Comparison of ENCODE assay signal across 8 cellular contexts in genomic region chr17:28725660-28726395, GRCh38. TPM values are rescaled to one million over a fixed set of nuclear protein-coding genes. Genes with fewer than 3 reads are reported as not detected.
A peak's percentile ranks its signal among the peaks of the same experiment; 100 is the strongest.
DNase-seq lines count a peak whose midpoint lies in the region; ATAC-seq and TF ChIP-seq lines count a peak whose summit lies in the region.

Gene TLCD1, minus strand, starts transcription at chr17:28726233. Its CDS starts 136 bp downstream, at chr17:28726097.

- H3K27me3 ChIP-seq in Panc1 (ENCODE audit: control insufficient read depth, insufficient read depth, low read length) (no peaks in the 10 kb centered on the region), gastroesophageal sphincter (no peaks in the 10 kb centered on the region), ovary (no peaks in the 10 kb centered on the region)

- peaks cover 78% of the 10 kb centered on the region for H3K4me1 Mint-ChIP-seq in activated naive CD4-positive, alpha-beta T cell treated with anti-CD3 and anti-CD28 coated beads, Interleukin-2, amount 10 ng/mL, durations not matched to agents 7 days and 5 days

- peak within 1 kb of the TSS; percentile 94 for H3K4me3 Mint-ChIP-seq in activated naive CD4-positive, alpha-beta T cell treated with anti-CD3 and anti-CD28 coated beads, Interleukin-2, amount 10 ng/mL, durations not matched to agents 7 days and 5 days

- BruUV-seq in Panc1 (replicated peaks; lab: Mats Ljungman, UMichigan) = no TSS peak

- no CpG with 5 or more reads among the region's 66 CpGs for WGBS in gastroesophageal sphincter (ENCODE audit: low coverage in 1 of 2), 2 donors
- 0 to 2% (median 1%) methylated on average over 35 to 66 of the region's 66 CpGs for WGBS in ovary, 3 donors

- H3K27ac ChIP-seq in Panc1 (ENCODE audit: low read length) = peak within 1 kb of the TSS; percentile 99
- peak within 1 kb of the TSS in 3 of 4 donors; percentile 95 to 100 (median 97) for H3K27ac ChIP-seq in gastroesophageal sphincter
- H3K27ac ChIP-seq in ovary = peak within 1 kb of the TSS; percentile 47 to 95

- peak; percentile 54 for DNase-seq in SKM-1 treated with dmso at 0.1 percent for 144 hours (lab: John Stamatoyannopoulos, UW; ENCODE audit: unreplicated experiment)
- no peak for DNase-seq in SKM-1 (lab: John Stamatoyannopoulos, UW; ENCODE audit: unreplicated experiment)
- peak; percentile 76 for DNase-seq in KBM-7
- no peak for DNase-seq in Panc1 (ENCODE audit: low read depth, low spot score)
- peak; percentile 77 for DNase-seq in activated naive CD4-positive, alpha-beta T cell treated with anti-CD3 and anti-CD28 coated beads, Interleukin-2, amount 10 ng/mL, durations not matched to agents 7 days and 5 days
- peak; percentile 53 to 74 (median 67) for DNase-seq in ovary
- no peak for DNase-seq in mucosa of gallbladder (ENCODE audit: low spot score)

- no peaks in the 10 kb centered on the region for H3K27me3 Mint-ChIP-seq in activated naive CD4-positive, alpha-beta T cell treated with anti-CD3 and anti-CD28 coated beads, Interleukin-2, amount 10 ng/mL, durations not matched to agents 7 days and 5 days

- TF ChIP-seq POLR2A in gastroesophageal sphincter (IDR thresholded peaks at IDR 0.05) (peak in 1 of 2 donors; percentile 9), ovary (IDR thresholded peaks at IDR 0.05) (no peak)

- TF ChIP-seq EP300 in gastroesophageal sphincter (IDR thresholded peaks at IDR 0.05) (no peak), ovary (IDR thresholded peaks at IDR 0.05) (no peak)

- peaks cover 41% of the 10 kb centered on the region for H3K36me3 Mint-ChIP-seq in activated naive CD4-positive, alpha-beta T cell treated with anti-CD3 and anti-CD28 coated beads, Interleukin-2, amount 10 ng/mL, durations not matched to agents 7 days and 5 days

- H3K27ac Mint-ChIP-seq in activated naive CD4-positive, alpha-beta T cell treated with anti-CD3 and anti-CD28 coated beads, Interleukin-2, amount 10 ng/mL, durations not matched to agents 7 days and 5 days = peak within 1 kb of the TSS; percentile 100

- TF ChIP-seq CTCF in Panc1 (IDR thresholded peaks at IDR 0.05) (no peak), gastroesophageal sphincter (IDR thresholded peaks at IDR 0.05) (no peak), ovary (IDR thresholded peaks at IDR 0.05) (no peak)

- H3K4me3 ChIP-seq in Panc1 (ENCODE audit: low read depth in 2 of 2, low read length in 2 of 2) (peak within 1 kb of the TSS; percentile 69 to 96), gastroesophageal sphincter (peak within 1 kb of the TSS; percentile 47 to 79), ovary (peak within 1 kb of the TSS; percentile 86)

- H3K9me3 Mint-ChIP-seq in activated naive CD4-positive, alpha-beta T cell treated with anti-CD3 and anti-CD28 coated beads, Interleukin-2, amount 10 ng/mL, durations not matched to agents 7 days and 5 days = no peaks in the 10 kb centered on the region

- POLR2A ChIA-PET in Panc1 (lab: Charles Lee) = interaction anchor here (0.6 to 2.3 kb wide), 4 partner anchors 20 to 153 kb away, joined by 3 to 25 read pairs (median 7); no protein-coding TSS in a partner anchor

- CTCF ChIA-PET in Panc1 (lab: Charles Lee) = interaction anchor here (0.6 to 3.7 kb wide), 11 partner anchors 14 to 228 kb away, joined by 3 to 123 read pairs (median 8); partner anchors contain the start of genes DHRS13 and TRAF4
- CTCF ChIA-PET in activated naive CD4-positive, alpha-beta T cell treated with anti-CD3 and anti-CD28 coated beads, Interleukin-2, amount 10 ng/mL, durations not matched to agents 7 days and 5 days (lab: Charles Lee) = interaction anchor here (0.7 to 17.3 kb wide), 24 partner anchors 9 to 424 kb away, joined by 3 to 415 read pairs (median 6); partner anchors contain the start of genes BLTP2, DHRS13, FAM222B and FLOT2

- in situ Hi-C loops in KBM-7 (cut with MboI; ENCODE audit: low pct_unique_long_range_greater_than_20kb, low sequenced_read_pairs) = loop anchor here (25.0 kb wide), 1 partner anchor 386 kb away; no protein-coding TSS in a partner anchor
- in situ Hi-C loops in Panc1 (cut with HindIII; ENCODE audit: low pct_unique_long_range_greater_than_20kb, low sequenced_read_pairs) = no loop called here

- peak; percentile 55 for ATAC-seq in Panc1
- peak; percentile 44 for ATAC-seq in gastroesophageal sphincter

- intact Hi-C loops in Panc1 (cut with micrococcal nuclease; ENCODE audit: unreplicated experiment) (loop anchor here (5.0 to 10.0 kb wide), 2 partner anchors 179 to 226 kb away; partner anchors contain the start of genes DHRS13 and PHF12), ovary (cut with DNase I) (loop anchor here in 2 of 4 donors (2.0 to 10.0 kb wide), 2 partner anchors 25 to 169 kb away; partner anchors contain the start of gene FLOT2 (in 1 of the 2))

- H3K36me3 ChIP-seq in Panc1 (ENCODE audit: control insufficient read depth, insufficient read depth, low read length) (peaks cover 25% of the 10 kb centered on the region), gastroesophageal sphincter (peaks cover 0 to 39% of the 10 kb centered on the region in 2 donors), ovary (no peaks in the 10 kb centered on the region)

- H3K4me1 ChIP-seq in Panc1 (ENCODE audit: control insufficient read depth, insufficient read depth, low read length) = peaks cover 41% of the 10 kb centered on the region
- H3K4me1 ChIP-seq in gastroesophageal sphincter = peaks cover 3 to 70% (median 31%) of the 10 kb centered on the region in 3 donors
- H3K4me1 ChIP-seq in ovary (ENCODE audit: insufficient read depth) = peaks cover 10% of the 10 kb centered on the region

- no peaks in the 10 kb centered on the region for H3K9me3 ChIP-seq in Panc1 (ENCODE audit: control insufficient read depth, insufficient read depth, low read depth, low read length)
- no peaks in the 10 kb centered on the region for H3K9me3 ChIP-seq in gastroesophageal sphincter
- no peaks in the 10 kb centered on the region for H3K9me3 ChIP-seq in ovary

RNA-seq across cellular contexts. Expression of gene TLCD1, which starts in this region (rescaled TPM):
- total RNA-seq in Panc1 (2021; ENCODE audit: unreplicated experiment) = 55.7 TPM
- 52.2 TPM for polyA plus RNA-seq in Panc1 (2012; ENCODE audit: insufficient read length)
- total RNA-seq in gastroesophageal sphincter = 1 to 10 TPM in 2 of 4 donors, not detected in 2; 1.1 to 2.8 TPM
- 1 to 10 TPM in 6 of 7 donors, not detected in 1; 1.3 to 7.0 (median 1.6) TPM for total RNA-seq in ovary
- polyA plus RNA-seq in ovary = 1 to 10 TPM in 1 of 2 donors, under 1 TPM in 1; 0.75 to 5.1 TPM
- 6.3 TPM for total RNA-seq in mucosa of gallbladder

Comparison
In these comparisons a context has a peak if more than half of its experiments do, and no peak if none do; other contexts are left out.
1. DNase-seq: peak in SKM-1 treated with dmso at 0.1 percent for 144 hours (single experiment), KBM-7 (single experiment), activated naive CD4-positive, alpha-beta T cell treated with anti-CD3 and anti-CD28 coated beads, Interleukin-2, amount 10 ng/mL, durations not matched to agents 7 days and 5 days (single experiment) and ovary (5 of 5); none in SKM-1 (single experiment), Panc1 (single experiment) and mucosa of gallbladder (single experiment).
2. Peak in every context shown above with its lines, with median percentiles within 50 percentile points of each other: H3K27ac ChIP-seq and H3K4me3 ChIP-seq.